In the genomic region with DNA sequence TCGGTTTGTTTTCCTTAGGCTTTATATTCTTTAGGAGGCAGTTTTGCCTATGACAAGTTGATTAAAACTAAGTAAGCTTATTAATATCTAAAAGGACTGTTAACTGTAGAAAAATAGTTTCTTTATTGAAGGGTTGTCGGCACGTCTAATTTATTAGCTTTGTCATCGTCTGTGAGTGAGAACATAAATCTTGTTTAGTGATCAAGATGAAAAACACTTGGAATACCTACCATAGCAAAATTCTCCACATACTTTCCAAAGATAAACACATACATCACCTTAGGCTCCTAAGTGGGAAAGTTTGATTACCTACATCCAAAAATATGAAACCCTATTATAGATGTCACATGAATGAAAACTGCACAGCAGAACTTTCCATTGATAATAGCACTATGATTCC, we compare ENCODE assay signal across 19 cellular contexts.
"Had no signal": no experiment of that assay in that cellular context is flagged by ENCODE, and none has a peak within 500 bp of the region (broad histone marks: within the 10 kb centered on the region; RNA-seq: fewer than 3 reads in every experiment).

No MANE protein-coding gene starts in this region.

- ATAC-seq: natural killer cell; stimulated activated naive B cell treated with anti-CD40 and anti-IgM and Interleukin-4, amounts not matched to agents 10 μg/mL and 1 μg/mL and 100 μg/mL, for 72 hours; stimulated activated naive CD8-positive, alpha-beta T cell treated with anti-CD3 and anti-CD28 coated beads, Interleukin-15, amount 100 ng/mL, for 72 hours had no signal

- H3K27ac ChIP-seq: coronary artery, esophagus squamous epithelium, hepatocyte, right atrium auricular region, sigmoid colon, skin epidermis, thoracic aorta, transverse colon had no signal

- H3K4me3 Mint-ChIP-seq: natural killer cell; neural crest cell; stimulated activated naive B cell treated with anti-CD40 and anti-IgM and Interleukin-4, amounts not matched to agents 10 μg/mL and 1 μg/mL and 100 μg/mL, for 72 hours; stimulated activated naive CD8-positive, alpha-beta T cell treated with anti-CD3 and anti-CD28 coated beads, Interleukin-15, amount 100 ng/mL, for 72 hours had no signal

- H3K9me3 ChIP-seq: esophagus squamous epithelium, thoracic aorta, transverse colon had no signal

- H3K4me1 Mint-ChIP-seq: natural killer cell; neural crest cell; stimulated activated naive B cell treated with anti-CD40 and anti-IgM and Interleukin-4, amounts not matched to agents 10 μg/mL and 1 μg/mL and 100 μg/mL, for 72 hours; stimulated activated naive CD8-positive, alpha-beta T cell treated with anti-CD3 and anti-CD28 coated beads, Interleukin-15, amount 100 ng/mL, for 72 hours had no signal

- H3K9me3 Mint-ChIP-seq: natural killer cell; stimulated activated naive CD8-positive, alpha-beta T cell treated with anti-CD3 and anti-CD28 coated beads, Interleukin-15, amount 100 ng/mL, for 72 hours had no signal

- H3K36me3 ChIP-seq: esophagus squamous epithelium, right atrium auricular region, sigmoid colon, thoracic aorta, transverse colon had no signal

- H3K4me1 ChIP-seq: esophagus squamous epithelium, right atrium auricular region, sigmoid colon, transverse colon had no signal

- DNase-seq: effector CD8-positive, alpha-beta T cell; esophagus squamous epithelium; foreskin fibroblast; head of caudate nucleus; kidney glomerular epithelial cell; natural killer cell; sigmoid colon; stimulated activated CD4-positive, alpha-beta T cell treated with anti-CD3 and anti-CD28 coated beads, Interleukin-2, amount 100 ng/mL, for 24 hours; stimulated activated CD4-positive, alpha-beta T cell treated with anti-CD3 and anti-CD28 coated beads, Interleukin-4, amount 100 ng/mL, for 4 hours; stimulated activated naive B cell treated with anti-CD40 and anti-IgM and Interleukin-4, amounts not matched to agents 10 μg/mL and 1 μg/mL and 100 μg/mL, for 72 hours; stimulated activated naive CD8-positive, alpha-beta T cell treated with anti-CD3 and anti-CD28 coated beads, Interleukin-15, amount 100 ng/mL, for 72 hours; substantia nigra; transverse colon had no signal

- H3K4me3 ChIP-seq: coronary artery, esophagus squamous epithelium, hepatocyte, right atrium auricular region, sigmoid colon, skin epidermis, thoracic aorta, transverse colon had no signal

- H3K27me3 ChIP-seq: hepatocyte, right atrium auricular region, sigmoid colon had no signal

- H3K27me3 Mint-ChIP-seq: stimulated activated naive CD8-positive, alpha-beta T cell treated with anti-CD3 and anti-CD28 coated beads, Interleukin-15, amount 100 ng/mL, for 72 hours had no signal

- H3K4me2 ChIP-seq: hepatocyte had no signal

- H3K79me2 ChIP-seq: hepatocyte had no signal

- H3K27ac Mint-ChIP-seq: natural killer cell; stimulated activated naive B cell treated with anti-CD40 and anti-IgM and Interleukin-4, amounts not matched to agents 10 μg/mL and 1 μg/mL and 100 μg/mL, for 72 hours; stimulated activated naive CD8-positive, alpha-beta T cell treated with anti-CD3 and anti-CD28 coated beads, Interleukin-15, amount 100 ng/mL, for 72 hours had no signal

- H2AFZ ChIP-seq: hepatocyte had no signal

- H3K36me3 Mint-ChIP-seq: stimulated activated naive B cell treated with anti-CD40 and anti-IgM and Interleukin-4, amounts not matched to agents 10 μg/mL and 1 μg/mL and 100 μg/mL, for 72 hours had no signal
